ENCODE assay signal across 2 cellular contexts in genomic region chr1:155001438-155001687, GRCh38.
TF ChIP-seq lines count a peak whose summit lies in the region.

No MANE protein-coding gene starts in this region.

TF ChIP-seq in HCT116, 20 proteins besides CTCF, POLR2A, EP300 and RAD21:
- TF ChIP-seq JUND (IDR thresholded peaks at IDR 0.05) (no peak), EZH2 (IDR thresholded peaks at IDR 0.05) (no peak), POLR2AphosphoS5 (IDR thresholded peaks at IDR 0.05; ENCODE audit: low read depth, low read length) (no peak), SP1 (IDR thresholded peaks at IDR 0.05; ENCODE audit: low read depth) (no peak), ZNF274 (IDR thresholded peaks at IDR 0.05; ENCODE audit: low read depth, low read length) (no peak), YY1 (IDR thresholded peaks at IDR 0.05; ENCODE audit: extremely low read depth, insufficient replicate concordance, low read depth, low read length) (no peak), EGR1 (IDR thresholded peaks at IDR 0.05; ENCODE audit: low read depth) (no peak), FOSL1 (IDR thresholded peaks at IDR 0.05; ENCODE audit: low read depth) (no peak), ELF1 (IDR thresholded peaks at IDR 0.05; ENCODE audit: borderline replicate concordance, low read depth) (no peak), SRF (IDR thresholded peaks at IDR 0.05; ENCODE audit: low read depth) (no peak), CEBPB (IDR thresholded peaks at IDR 0.05; ENCODE audit: low read depth) (no peak)

TF ChIP-seq in K562, 482 proteins besides CTCF, POLR2A, EP300 and RAD21 (continues in another document):
- TF ChIP-seq ZNF24 (IDR thresholded peaks at IDR 0.05), result no peak
- no peak for TF ChIP-seq NEUROD1 (IDR thresholded peaks at IDR 0.05; ENCODE audit: borderline replicate concordance, low read depth, low read length, partially characterized antibody)
- no peak for TF ChIP-seq FOXO4 (CRISPR knock-in tag; IDR thresholded peaks at IDR 0.05)
- TF ChIP-seq CCAR2 (IDR thresholded peaks at IDR 0.05; ENCODE audit: low read depth, low read length), result no peak
- no peak for TF ChIP-seq BRF2 (IDR thresholded peaks at IDR 0.05; ENCODE audit: borderline replicate concordance, insufficient read depth, insufficient read length)
- TF ChIP-seq VEZF1 (CRISPR knock-in tag; IDR thresholded peaks at IDR 0.05), result no peak
- no peak for TF ChIP-seq ZFP91 (CRISPR knock-in tag; IDR thresholded peaks at IDR 0.05)
- no peak for TF ChIP-seq HNRNPH1 (optimal IDR thresholded peaks at IDR 0.05; ENCODE audit: low read depth, low read length)
- no peak for TF ChIP-seq BRD4 (IDR thresholded peaks at IDR 0.05)
- no peak for TF ChIP-seq HEY1 (CRISPR knock-in tag; IDR thresholded peaks at IDR 0.05; ENCODE audit: borderline replicate concordance)
- no peak for TF ChIP-seq DIDO1 (tag; IDR thresholded peaks at IDR 0.05; ENCODE audit: low read depth)
- no peak for TF ChIP-seq ID3 (CRISPR knock-in tag; IDR thresholded peaks at IDR 0.05)
- no peak for TF ChIP-seq ID3 (tag; IDR thresholded peaks at IDR 0.05)
- 0 out of 2 replicates have a peak, but pooled peaks have one; percentile 54 for TF ChIP-seq ZNF263 (CRISPR knock-in tag; IDR thresholded peaks at IDR 0.05; ENCODE audit: borderline replicate concordance)
- TF ChIP-seq MAFF (IDR thresholded peaks at IDR 0.05; ENCODE audit: low read length), result no peak
- TF ChIP-seq RFX5 (IDR thresholded peaks at IDR 0.05; ENCODE audit: low read depth, low read length), result no peak
- no peak for TF ChIP-seq ZKSCAN1 (IDR thresholded peaks at IDR 0.05; ENCODE audit: low read depth, low read length)
- TF ChIP-seq SAP30 (IDR thresholded peaks at IDR 0.05; ENCODE audit: borderline replicate concordance, insufficient read depth, low read depth, low read length, poor library complexity, severe bottlenecking), result no peak
- TF ChIP-seq MAX (CRISPR knock-in tag; IDR thresholded peaks at IDR 0.05), result no peak
- no peak for TF ChIP-seq ARHGAP35 (IDR thresholded peaks at IDR 0.05; ENCODE audit: partially characterized antibody)
- no peak for TF ChIP-seq HCFC1 (IDR thresholded peaks at IDR 0.05; ENCODE audit: low read depth, low read length)
- TF ChIP-seq HNRNPK (IDR thresholded peaks at IDR 0.05; ENCODE audit: low read depth, low read length, poor library complexity, severe bottlenecking), result no peak
- no peak for TF ChIP-seq ZNF512 (tag; IDR thresholded peaks at IDR 0.05)
- TF ChIP-seq SMAD1 (IDR thresholded peaks at IDR 0.05; ENCODE audit: low read depth, low read length, partially characterized antibody), result no peak
- no peak for TF ChIP-seq ZNF740 (CRISPR knock-in tag; IDR thresholded peaks at IDR 0.05)
- no peak for TF ChIP-seq ZNF740 (tag; IDR thresholded peaks at IDR 0.05)
- TF ChIP-seq POLR2G (IDR thresholded peaks at IDR 0.05; ENCODE audit: low read depth, low read length), result no peak
- no peak for TF ChIP-seq ZNF589 (CRISPR knock-in tag; IDR thresholded peaks at IDR 0.05; ENCODE audit: low read depth)
- TF ChIP-seq ARID4B (CRISPR knock-in tag; IDR thresholded peaks at IDR 0.05), result no peak
- no peak for TF ChIP-seq CBFA2T2 (conservative IDR thresholded peaks at IDR 0.05)
- no peak for TF ChIP-seq ZNF780A (CRISPR knock-in tag; IDR thresholded peaks at IDR 0.05)
- TF ChIP-seq XRCC5 (IDR thresholded peaks at IDR 0.05; ENCODE audit: low read depth, low read length), result no peak
- TF ChIP-seq NFE2L1 (tag; IDR thresholded peaks at IDR 0.05; ENCODE audit: borderline replicate concordance, low read depth), result no peak
- TF ChIP-seq GMEB1 (CRISPR knock-in tag; IDR thresholded peaks at IDR 0.05), result no peak
- no peak for TF ChIP-seq EWSR1 (IDR thresholded peaks at IDR 0.05; ENCODE audit: borderline replicate concordance, low read depth, partially characterized antibody)
- peak; percentile 75 for TF ChIP-seq CHD1 (IDR thresholded peaks at IDR 0.05; ENCODE audit: low read length)
- TF ChIP-seq SRSF3 (IDR thresholded peaks at IDR 0.05; ENCODE audit: insufficient read depth, low read length), result no peak
- peak; percentile 67 for TF ChIP-seq CHD4 (IDR thresholded peaks at IDR 0.05; ENCODE audit: insufficient read depth, insufficient replicate concordance, low read depth, low read length, poor library complexity, severe bottlenecking)
- no peak for TF ChIP-seq FOXK1 (CRISPR knock-in tag; IDR thresholded peaks at IDR 0.05; ENCODE audit: borderline replicate concordance)
- no peak for TF ChIP-seq NFYB (IDR thresholded peaks at IDR 0.05; ENCODE audit: extremely low read depth, insufficient read length)
- TF ChIP-seq RBM34 (IDR thresholded peaks at IDR 0.05; ENCODE audit: borderline replicate concordance, insufficient read depth, low read length), result no peak
- 0 out of 2 replicates have a peak, but pooled peaks have one; percentile 16 for TF ChIP-seq ZNF197 (CRISPR knock-in tag; IDR thresholded peaks at IDR 0.05; ENCODE audit: low read depth)
- 0 out of 2 replicates have a peak, but pooled peaks have one; percentile 9 for TF ChIP-seq TEAD4 (IDR thresholded peaks at IDR 0.05; ENCODE audit: low read length)
- TF ChIP-seq TEAD4 (CRISPR knock-in tag; IDR thresholded peaks at IDR 0.05; ENCODE audit: borderline replicate concordance), result no peak
- TF ChIP-seq YBX1 (IDR thresholded peaks at IDR 0.05), result no peak
- TF ChIP-seq U2AF2 (optimal IDR thresholded peaks at IDR 0.05; ENCODE audit: low read depth, low read length), result no peak
- TF ChIP-seq ERF (CRISPR knock-in tag; IDR thresholded peaks at IDR 0.05), result no peak
- TF ChIP-seq IRF1 (CRISPR knock-in tag; IDR thresholded peaks at IDR 0.05; ENCODE audit: borderline replicate concordance), result 0 out of 2 replicates have a peak, but pooled peaks have one; percentile 15
- TF ChIP-seq SPI1 (IDR thresholded peaks at IDR 0.05; ENCODE audit: borderline replicate concordance, low read depth, low read length), result no peak
